1 cellular context compared by ENCODE assay signal in the genomic region with DNA sequence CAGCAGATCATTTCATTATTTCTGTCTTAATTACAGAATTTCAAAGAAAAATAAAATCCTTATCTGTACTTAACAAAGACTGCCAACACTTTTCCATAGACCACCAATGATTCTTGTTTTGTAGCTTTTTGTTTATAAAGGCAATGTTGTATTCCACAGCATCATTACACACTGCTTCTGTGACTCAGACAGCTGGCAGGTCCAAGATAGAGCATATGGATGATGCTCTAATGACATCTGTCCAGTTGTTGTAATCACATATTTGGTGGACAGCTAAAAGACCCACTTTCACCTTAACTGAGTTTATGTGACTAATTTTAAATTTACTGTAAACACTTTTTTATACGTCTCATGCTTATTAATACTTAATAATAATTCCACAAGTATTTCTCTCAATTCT.
TF ChIP-seq lines count a peak whose summit lies in the region.

No MANE protein-coding gene starts in this region.

TF ChIP-seq in IMR-90, 13 proteins besides CTCF, POLR2A, EP300 and RAD21 (continued from another document):
- no peak for TF ChIP-seq MAZ (IDR thresholded peaks at IDR 0.05; ENCODE audit: borderline replicate concordance, low read depth, low read length)
